Comparison of ENCODE assay signal across 8 cellular contexts in genomic region chr7:70694357-70694908, GRCh38.
A peak's percentile ranks its signal among the peaks of the same experiment; 100 is the strongest.
DNase-seq lines count a peak whose midpoint lies in the region; ATAC-seq, FAIRE-seq and TF ChIP-seq lines count a peak whose summit lies in the region.

No MANE protein-coding gene starts in this region.

- ATAC-seq in HG02678 (IDR thresholded peaks at IDR 0.05; ENCODE audit: unreplicated experiment) = peak; percentile 39

- peak; percentile 45 for DNase-seq in activated T-cell treated with anti-CD3 and anti-CD28 coated beads, Interleukin-2, amount 50 U/mL, for 1 hour
- DNase-seq in activated T-cell treated with anti-CD3 and anti-CD28 coated beads for 4 hours (no peak), NOMO-1 (lab: John Stamatoyannopoulos, UW; ENCODE audit: unreplicated experiment in 2 of 2) (peak; percentile 48 to 53), bronchial epithelial cell (ENCODE audit: low read depth) (no peak), kidney tubule cell (ENCODE audit: low spot score) (peak; percentile 56), middle frontal gyrus (ENCODE audit: extremely low spot score, low spot score) (no peak)
- peak; percentile 2 for DNase-seq in stimulated activated naive CD4-positive, alpha-beta T cell treated with Interleukin-2 at 50 U/mL for 16 hours (lab: John Stamatoyannopoulos, UW)

- peaks cover 3% of the 10 kb centered on the region for H3K36me3 ChIP-seq in bronchial epithelial cell (ENCODE audit: control insufficient read depth, insufficient read depth, low read length)

- H3K4me3 ChIP-seq in bronchial epithelial cell (ENCODE audit: low read depth, low read length) = peak overlapping the region; percentile 85

- H3K27me3 ChIP-seq in bronchial epithelial cell (ENCODE audit: control insufficient read depth, insufficient read depth, low read length) = no peaks in the 10 kb centered on the region

- no peak for TF ChIP-seq CTCF in bronchial epithelial cell (IDR thresholded peaks at IDR 0.05; ENCODE audit: insufficient read depth, low read length, severe bottlenecking)

- no peak for FAIRE-seq in bronchial epithelial cell (lab: Jason Lieb, UNC)

Comparison
In these comparisons a context has a peak if more than half of its experiments do, and no peak if none do; other contexts are left out.
1. DNase-seq: peak in activated T-cell treated with anti-CD3 and anti-CD28 coated beads, Interleukin-2, amount 50 U/mL, for 1 hour (single experiment), NOMO-1 (2 of 2), kidney tubule cell (single experiment) and stimulated activated naive CD4-positive, alpha-beta T cell treated with Interleukin-2 at 50 U/mL for 16 hours (single experiment); none in activated T-cell treated with anti-CD3 and anti-CD28 coated beads for 4 hours (single experiment), bronchial epithelial cell (single experiment) and middle frontal gyrus (single experiment).